15 cellular contexts compared by ENCODE assay signal in the genomic region with DNA sequence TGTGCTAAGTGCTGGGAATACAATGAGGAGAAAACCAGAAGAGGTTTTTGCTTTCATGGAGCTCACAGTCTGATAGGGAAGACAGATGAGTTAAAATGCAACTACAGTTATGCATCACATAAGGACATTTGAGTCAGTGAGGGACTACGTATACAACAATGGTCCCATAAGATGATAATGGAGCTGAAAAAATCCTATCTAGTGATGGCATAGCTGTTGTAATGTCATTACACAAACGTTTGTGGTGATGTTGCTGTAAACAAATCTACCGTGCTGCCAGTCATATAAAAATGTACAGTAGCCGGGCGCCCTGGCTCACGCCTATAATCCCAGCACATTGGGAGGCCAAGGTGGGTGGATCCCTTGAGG.
DNase-seq lines count a peak whose midpoint lies in the region; ATAC-seq and TF ChIP-seq lines count a peak whose summit lies in the region.
"Had no signal": no experiment of that assay in that cellular context is flagged by ENCODE, and none has a peak within 500 bp of the region (broad histone marks: within the 10 kb centered on the region; RNA-seq: fewer than 3 reads in every experiment).

No MANE protein-coding gene starts in this region.

- intact Hi-C loops in activated CD4-positive, alpha-beta T cell treated with anti-CD3 and anti-CD28 coated beads, Interleukin-2, amount 10 ng/mL, durations not matched to agents 24 days and 14 days (cut with micrococcal nuclease), result loop anchor here (1.0 to 5.0 kb wide), 4 partner anchors 40 to 169 kb away; a partner anchor contains a TSS
- intact Hi-C loops in left lung (cut with DNase I), result no loop called here

- H3K9me3 ChIP-seq in left lung (no peaks in the 10 kb centered on the region), gastroesophageal sphincter (no peaks in the 10 kb centered on the region)
- H3K9me3 ChIP-seq: lower lobe of right lung had no signal

- H3K4me1 ChIP-seq in left lung (peaks cover 0 to 3% of the 10 kb centered on the region in 2 donors), gastroesophageal sphincter (peaks cover 0 to 4% (median 0%) of the 10 kb centered on the region in 3 donors)
- H3K4me1 ChIP-seq: lower lobe of right lung had no signal

- H3K27me3 ChIP-seq in left lung, result no peaks in the 10 kb centered on the region
- no peaks in the 10 kb centered on the region for H3K27me3 ChIP-seq in gastroesophageal sphincter

- H3K36me3 Mint-ChIP-seq in activated CD4-positive, alpha-beta T cell treated with anti-CD3 and anti-CD28 coated beads, Interleukin-2, amount 10 ng/mL, durations not matched to agents 24 days and 14 days (ENCODE audit: low read depth), result no peaks in the 10 kb centered on the region

- ATAC-seq in GM21576 (IDR thresholded peaks at IDR 0.05; ENCODE audit: unreplicated experiment) (peak; percentile 56), HG03095 (IDR thresholded peaks at IDR 0.05; ENCODE audit: unreplicated experiment) (peak; percentile 57), left lung (no peak), gastroesophageal sphincter (no peak)

- H3K4me3 ChIP-seq in left lung, result no peak overlapping the region
- no peak overlapping the region for H3K4me3 ChIP-seq in gastroesophageal sphincter
- H3K4me3 ChIP-seq: lower lobe of right lung had no signal

- H3K4me3 Mint-ChIP-seq in activated CD4-positive, alpha-beta T cell treated with anti-CD3 and anti-CD28 coated beads, Interleukin-2, amount 10 ng/mL, durations not matched to agents 24 days and 14 days, result no peak overlapping the region

- WGBS in gastroesophageal sphincter (ENCODE audit: low coverage in 1 of 2), 2 donors, result 72 to 85% methylated on average over 4 to 5 of the region's 6 CpGs

- TF ChIP-seq CTCF in left lung (IDR thresholded peaks at IDR 0.05) (no peak), gastroesophageal sphincter (IDR thresholded peaks at IDR 0.05) (no peak)

- H3K27ac ChIP-seq in left lung (no peak overlapping the region), gastroesophageal sphincter (no peak overlapping the region)
- H3K27ac ChIP-seq: lower lobe of right lung had no signal

- H3K27ac Mint-ChIP-seq in activated CD4-positive, alpha-beta T cell treated with anti-CD3 and anti-CD28 coated beads, Interleukin-2, amount 10 ng/mL, durations not matched to agents 24 days and 14 days, result peak overlapping the region; percentile 54

- no peaks in the 10 kb centered on the region for H3K27me3 Mint-ChIP-seq in activated CD4-positive, alpha-beta T cell treated with anti-CD3 and anti-CD28 coated beads, Interleukin-2, amount 10 ng/mL, durations not matched to agents 24 days and 14 days

- H3K36me3 ChIP-seq in left lung (no peaks in the 10 kb centered on the region), gastroesophageal sphincter (no peaks in the 10 kb centered on the region)
- H3K36me3 ChIP-seq: lower lobe of right lung had no signal

- no peak for TF ChIP-seq EP300 in gastroesophageal sphincter (IDR thresholded peaks at IDR 0.05)

- no peak for DNase-seq in activated CD4-positive, alpha-beta T cell treated with anti-CD3 and anti-CD28 coated beads, Interleukin-2, amount 10 ng/mL, durations not matched to agents 24 days and 14 days
- no peak for DNase-seq in activated CD4-positive, alpha-beta T cell treated with anti-CD3 and anti-CD28 coated beads for 4 hours
- DNase-seq in amniotic epithelial cell (ENCODE audit: low read depth) (peak; percentile 14), left lung (no peak), SIG-M5 treated with dmso at 0.1 percent for 504 hours (lab: John Stamatoyannopoulos, UW; ENCODE audit: unreplicated experiment) (no peak)
- DNase-seq: 8988T, COR-L47, head of caudate nucleus, lower lobe of right lung, NCI-H1048, NCI-H748 treated with DMSO at 0.1 percent for 48 hours, SHP77 had no signal

- H3K4me1 Mint-ChIP-seq in activated CD4-positive, alpha-beta T cell treated with anti-CD3 and anti-CD28 coated beads, Interleukin-2, amount 10 ng/mL, durations not matched to agents 24 days and 14 days, result peaks cover 9% of the 10 kb centered on the region

- TF ChIP-seq POLR2A in gastroesophageal sphincter (IDR thresholded peaks at IDR 0.05), result no peak

- H3K9me3 Mint-ChIP-seq in activated CD4-positive, alpha-beta T cell treated with anti-CD3 and anti-CD28 coated beads, Interleukin-2, amount 10 ng/mL, durations not matched to agents 24 days and 14 days, result no peaks in the 10 kb centered on the region

Comparison
In these comparisons a context has a peak if more than half of its experiments do, and no peak if none do; other contexts are left out.
1. ATAC-seq: peak in GM21576 (single experiment) and HG03095 (single experiment); none in left lung (single experiment) and gastroesophageal sphincter (single experiment).